In genomic region chr10:93796167-93796566, GRCh38 we compare ENCODE assay signal across 24 cellular contexts. TPM values are rescaled to one million over a fixed set of nuclear protein-coding genes. Genes with fewer than 3 reads are reported as not detected.
"Had no signal": no experiment of that assay in that cellular context is flagged by ENCODE, and none has a peak within 500 bp of the region (broad histone marks: within the 10 kb centered on the region; RNA-seq: fewer than 3 reads in every experiment).

No MANE protein-coding gene starts in this region.

- H3K27me3 ChIP-seq: MG63 had no signal

- H3K36me3 ChIP-seq: MG63 had no signal

- H3K27ac ChIP-seq: RWPE1 had no signal

- H3K4me3 ChIP-seq: MG63 had no signal

- DNase-seq: IMR-90, KG1, MG63, NCI-H1092, NCI-H1105 treated with DMSO at 0.1 percent for 48 hours, NCI-H1417 treated with DMSO at 0.1 percent for 48 hours, NCI-H146, NCI-H1694 treated with DMSO at 0.1 percent for 48 hours, NCI-H1930, NCI-H2081, NCI-H2107, NCI-H226, NCI-H446, NCI-H510A, NCI-H524 treated with DMSO at 0.1 percent for 48 hours, NCI-H69, NCI-H774, PC-3, SHP77 had no signal

- ATAC-seq: HepG2, Panc1, PC-3 had no signal

- H3K9me3 ChIP-seq: MG63 had no signal

- FAIRE-seq: HepG2 had no signal

RNA-seq across cellular contexts. Expression of gene LGI1, which starts 38.4 kb away (rescaled TPM):
- total RNA-seq: HepG2, IMR-90, LHCN-M2, PC-3, SK-MEL-5 had no signal
- polyA plus RNA-seq: HepG2, IMR-90 had no signal
